ENCODE assay signal across 21 cellular contexts in genomic region chr7:22617166-22617565, GRCh38.
"Had no signal": no experiment of that assay in that cellular context is flagged by ENCODE, and none has a peak within 500 bp of the region (broad histone marks: within the 10 kb centered on the region; RNA-seq: fewer than 3 reads in every experiment).

No MANE protein-coding gene starts in this region.

- ATAC-seq: activated CD8-positive, alpha-beta T cell treated with anti-CD3 and anti-CD28 coated beads for 36 hours; activated T-helper 17 cell treated with anti-CD3 and anti-CD28 coated beads, Interleukin-2, amount 50 U/mL, for 72 hours; mucosa of descending colon; naive thymus-derived CD4-positive, alpha-beta T cell had no signal

- H3K27ac ChIP-seq: neural progenitor cell, prostate gland, right atrium auricular region, thoracic aorta, upper lobe of left lung had no signal

- H3K27me3 ChIP-seq: neural progenitor cell, right atrium auricular region, upper lobe of left lung had no signal

- H3K9me3 ChIP-seq: prostate gland had no signal

- H3K9ac ChIP-seq: neural progenitor cell had no signal

- H3K4me1 Mint-ChIP-seq: activated T-helper 17 cell treated with anti-CD3 and anti-CD28 coated beads, Interleukin-2, amount 50 U/mL, for 72 hours; brain; naive thymus-derived CD4-positive, alpha-beta T cell; neural progenitor cell had no signal

- H3K4me3 Mint-ChIP-seq: activated CD8-positive, alpha-beta T cell treated with anti-CD3 and anti-CD28 coated beads for 36 hours; activated naive CD8-positive, alpha-beta T cell treated with anti-CD3 and anti-CD28 coated beads, Interleukin-2, amount 10 ng/mL, durations not matched to agents 7 days and 5 days; activated T-helper 17 cell treated with anti-CD3 and anti-CD28 coated beads, Interleukin-2, amount 50 U/mL, for 72 hours; brain; endodermal cell; naive thymus-derived CD4-positive, alpha-beta T cell; neural progenitor cell had no signal

- H3K27ac Mint-ChIP-seq: activated CD8-positive, alpha-beta T cell treated with anti-CD3 and anti-CD28 coated beads for 36 hours; activated naive CD8-positive, alpha-beta T cell treated with anti-CD3 and anti-CD28 coated beads, Interleukin-2, amount 10 ng/mL, durations not matched to agents 7 days and 5 days; activated T-helper 17 cell treated with anti-CD3 and anti-CD28 coated beads, Interleukin-2, amount 50 U/mL, for 72 hours; brain; endodermal cell; naive thymus-derived CD4-positive, alpha-beta T cell; neural progenitor cell had no signal

- H3K4me3 ChIP-seq: mucosa of descending colon, neural progenitor cell, prostate gland, right atrium auricular region, thoracic aorta, upper lobe of left lung had no signal

- H3K36me3 ChIP-seq: neural progenitor cell, prostate gland, right atrium auricular region, thoracic aorta, upper lobe of left lung had no signal

- DNase-seq: activated CD4-positive, alpha-beta T cell treated with anti-CD3 and anti-CD28 coated beads for 48 hours; activated CD4-positive, CD25-positive, alpha-beta regulatory T cell; activated CD8-positive, alpha-beta T cell treated with anti-CD3 and anti-CD28 coated beads for 36 hours; activated naive CD4-positive, alpha-beta T cell treated with Interleukin-2 at 50 U/mL for 16 hours; activated naive CD8-positive, alpha-beta T cell treated with anti-CD3 and anti-CD28 coated beads, Interleukin-2, amount 10 ng/mL, durations not matched to agents 7 days and 5 days; activated T-cell treated with anti-CD3 and anti-CD28 coated beads, Interleukin-2, amount 50 U/mL, for 1 hour; anterior cingulate cortex; caudate nucleus; endodermal cell; mesenchymal stem cell; mucosa of descending colon; naive thymus-derived CD4-positive, alpha-beta T cell; T-helper 1 cell; T-helper 9 cell; upper lobe of left lung had no signal

- H3K4me1 ChIP-seq: neural progenitor cell, prostate gland, right atrium auricular region, upper lobe of left lung had no signal

- H3K36me3 Mint-ChIP-seq: brain, neural progenitor cell had no signal
